13 cellular contexts compared by ENCODE assay signal in the genomic region with DNA sequence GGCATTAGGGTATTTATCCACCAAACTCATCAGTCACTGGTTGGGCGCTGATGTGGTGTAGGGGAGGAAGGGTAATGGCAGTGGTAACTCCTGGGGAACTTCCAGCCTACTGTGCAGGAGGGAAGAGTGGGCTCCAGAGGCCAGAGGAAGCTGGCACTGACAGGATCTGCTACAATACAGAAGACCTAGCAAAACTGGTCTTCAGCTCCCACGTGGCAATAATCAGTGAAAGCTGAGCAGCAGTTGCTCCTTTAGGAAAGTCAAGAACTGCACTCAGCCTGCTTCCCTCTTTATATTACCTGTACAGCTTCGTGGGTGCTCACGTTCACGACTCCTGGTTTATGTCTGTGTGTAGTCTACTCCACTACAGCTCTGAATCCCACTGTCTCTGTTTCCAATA.
"Had no signal": no experiment of that assay in that cellular context is flagged by ENCODE, and none has a peak within 500 bp of the region (broad histone marks: within the 10 kb centered on the region; RNA-seq: fewer than 3 reads in every experiment).

No MANE protein-coding gene starts in this region.

- H3K27ac Mint-ChIP-seq: activated CD4-positive, alpha-beta memory T cell treated with anti-CD3 and anti-CD28 coated beads, Interleukin-2, amount 10 ng/mL, durations not matched to agents 7 days and 5 days; activated T-cell treated with anti-CD3 and anti-CD28 coated beads, Interleukin-2, amount 50 U/mL, for 24 hours; stimulated activated naive B cell treated with anti-CD40 and anti-IgM and Interleukin-4, amounts not matched to agents 10 μg/mL and 1 μg/mL and 100 μg/mL, for 72 hours; WTC11 had no signal

- H3K36me3 Mint-ChIP-seq: stimulated activated naive B cell treated with anti-CD40 and anti-IgM and Interleukin-4, amounts not matched to agents 10 μg/mL and 1 μg/mL and 100 μg/mL, for 72 hours; WTC11 had no signal

- DNase-seq: activated CD4-positive, alpha-beta memory T cell treated with anti-CD3 and anti-CD28 coated beads, Interleukin-2, amount 10 ng/mL, durations not matched to agents 7 days and 5 days; activated CD4-positive, alpha-beta T cell treated with anti-CD3 and anti-CD28 coated beads for 4 hours; activated effector memory CD4-positive, alpha-beta T cell treated with Interleukin-2 at 50 U/mL for 16 hours; activated naive CD4-positive, alpha-beta T cell treated with anti-CD3 and anti-CD28 coated beads, Interleukin-2, amount 50 U/mL, for 16 hours; activated T-cell treated with anti-CD3 and anti-CD28 coated beads, Interleukin-2, amount 50 U/mL, for 24 hours; adrenal gland; caudate nucleus; colonic mucosa; esophagus squamous epithelium; ovary; stimulated activated naive B cell treated with anti-CD40 and anti-IgM and Interleukin-4, amounts not matched to agents 10 μg/mL and 1 μg/mL and 100 μg/mL, for 72 hours; transverse colon had no signal

- H3K36me3 ChIP-seq: adrenal gland, colonic mucosa, esophagus squamous epithelium, ovary, transverse colon had no signal

- H3K9me3 ChIP-seq: adrenal gland, colonic mucosa, esophagus squamous epithelium, ovary, transverse colon had no signal

- H3K4me3 Mint-ChIP-seq: activated CD4-positive, alpha-beta memory T cell treated with anti-CD3 and anti-CD28 coated beads, Interleukin-2, amount 10 ng/mL, durations not matched to agents 7 days and 5 days; activated T-cell treated with anti-CD3 and anti-CD28 coated beads, Interleukin-2, amount 50 U/mL, for 24 hours; stimulated activated naive B cell treated with anti-CD40 and anti-IgM and Interleukin-4, amounts not matched to agents 10 μg/mL and 1 μg/mL and 100 μg/mL, for 72 hours; WTC11 had no signal

- H3K27ac ChIP-seq: adrenal gland, colonic mucosa, ovary, transverse colon had no signal

- H3K4me3 ChIP-seq: adrenal gland, colonic mucosa, esophagus squamous epithelium, ovary, transverse colon had no signal

- ATAC-seq: stimulated activated naive B cell treated with anti-CD40 and anti-IgM and Interleukin-4, amounts not matched to agents 10 μg/mL and 1 μg/mL and 100 μg/mL, for 72 hours; WTC11 had no signal

- H3K27me3 Mint-ChIP-seq: activated T-cell treated with anti-CD3 and anti-CD28 coated beads, Interleukin-2, amount 50 U/mL, for 24 hours; stimulated activated naive B cell treated with anti-CD40 and anti-IgM and Interleukin-4, amounts not matched to agents 10 μg/mL and 1 μg/mL and 100 μg/mL, for 72 hours had no signal

- H3K9me3 Mint-ChIP-seq: activated CD4-positive, alpha-beta memory T cell treated with anti-CD3 and anti-CD28 coated beads, Interleukin-2, amount 10 ng/mL, durations not matched to agents 7 days and 5 days; activated T-cell treated with anti-CD3 and anti-CD28 coated beads, Interleukin-2, amount 50 U/mL, for 24 hours; stimulated activated naive B cell treated with anti-CD40 and anti-IgM and Interleukin-4, amounts not matched to agents 10 μg/mL and 1 μg/mL and 100 μg/mL, for 72 hours had no signal

- H3K27me3 ChIP-seq: adrenal gland, colonic mucosa, esophagus squamous epithelium, ovary, transverse colon had no signal
